ENCODE assay signal across 8 cellular contexts in genomic region chr1:161044908-161045748, GRCh38. TPM values are rescaled to one million over a fixed set of nuclear protein-coding genes. Genes with fewer than 3 reads are reported as not detected.
DNase-seq lines count a peak whose midpoint lies in the region; ATAC-seq, FAIRE-seq and TF ChIP-seq lines count a peak whose summit lies in the region.

No MANE protein-coding gene starts in this region.

- peaks cover 0 to 17% (median 8%) of the 10 kb centered on the region in 4 experiments; a peak in 6 of 7 replicates for H3K27me3 ChIP-seq in H1 (replicated peaks in 1 of 4; ENCODE audit: control insufficient read depth in 3 of 4, extremely low read depth in 1 of 4, insufficient read depth in 3 of 4, low read length in 3 of 4)

- peaks cover 0 to 4% (median 1%) of the 10 kb centered on the region in 4 experiments; a peak in 2 of 7 replicates for H3K4me1 ChIP-seq in H1 (replicated peaks in 1 of 4; ENCODE audit: control insufficient read depth in 3 of 4, insufficient read depth in 4 of 4, low read length in 3 of 4)

- H3K9ac ChIP-seq in H1 (replicated peaks in 1 of 4; ENCODE audit: extremely low read depth in 1 of 4, low read depth in 3 of 4, low read length in 3 of 4): peak overlapping the region; percentile 77 to 95 (median 92)

- TF ChIP-seq EP300 in H1 (IDR thresholded peaks at IDR 0.05; ENCODE audit: borderline replicate concordance in 1 of 2, low read depth in 2 of 2, low read length in 2 of 2): no peak

- TF ChIP-seq RAD21 in H1 (IDR thresholded peaks at IDR 0.05 in 1 of 2, conservative IDR thresholded peaks at IDR 0.05 in 1 of 2; ENCODE audit: low read depth in 2 of 2, low read length in 2 of 2): no peak

- POLR2A ChIA-PET in H1 (lab: Charles Lee; ENCODE audit: partially characterized antibody): interaction anchor here (0.6 to 4.0 kb wide), 27 partner anchors 8 to 395 kb away, joined by 3 to 28 read pairs (median 5); partner anchors contain the start of genes ARHGAP30, DEDD, F11R and KLHDC9

- peak; percentile 64 for TF ChIP-seq POLR2A in GM19193 (IDR thresholded peaks at IDR 0.05; ENCODE audit: extremely low read depth, insufficient read depth, insufficient read length)
- TF ChIP-seq POLR2A in H1 (IDR thresholded peaks at IDR 0.05; ENCODE audit: control extremely low read depth in 1 of 2, low read depth in 2 of 2, low read length in 2 of 2): no peak

- H3K4me3 Mint-ChIP-seq in CD14-positive monocyte: peak overlapping the region; percentile 99
- H3K4me3 Mint-ChIP-seq in stimulated activated memory B cell treated with anti-CD40 and anti-IgM and Interleukin-4, amounts not matched to agents 10 μg/mL and 1 μg/mL and 100 μg/mL, for 72 hours: peak overlapping the region; percentile 98

- peak overlapping the region; percentile 3 for H3K56ac ChIP-seq in H1 (replicated peaks; ENCODE audit: insufficient read length, low read depth, low read length)

- peak overlapping the region; percentile 26 for H4K5ac ChIP-seq in H1 (ENCODE audit: insufficient read length, low read depth, low read length)

- no peak overlapping the region for H2BK120ac ChIP-seq in H1 (replicated peaks; ENCODE audit: low read depth, low read length)

- 4% methylated on average over 38 of the region's 48 CpGs; no CpG with 5 or more reads in 1 of the 2 experiments for WGBS in H1 (ENCODE audit: extremely low coverage in 1 of 2, insufficient coverage in 1 of 2, insufficient read length in 1 of 2, insufficient replicate concordance in 2 of 2, low coverage in 1 of 2, low lambda C conversion rate in 2 of 2, missing lambda C conversion rate in 1 of 2), 2 experiments

- no peak overlapping the region for H3K14ac ChIP-seq in H1 (ENCODE audit: insufficient read length)

- H4K20me1 ChIP-seq in H1 (replicated peaks in 1 of 2; ENCODE audit: control insufficient read depth in 1 of 2, insufficient read depth in 2 of 2, low read length in 2 of 2): no peaks in the 10 kb centered on the region

- H3K23me2 ChIP-seq in H1 (ENCODE audit: low read depth, low read length): peaks cover 7% of the 10 kb centered on the region

- FAIRE-seq in H1 (lab: Jason Lieb, UNC): no peak

- H2BK5ac ChIP-seq in H1 (ENCODE audit: low read depth, low read length): peak overlapping the region; percentile 94

- H4K8ac ChIP-seq in H1 (ENCODE audit: extremely low read depth, insufficient read depth, low read length): peak overlapping the region; percentile 93

- H3K79me2 ChIP-seq in H1 (ENCODE audit: control insufficient read depth in 1 of 2, insufficient read depth in 2 of 2, low read length in 2 of 2): peaks cover 0 to 20% of the 10 kb centered on the region in 2 experiments; a peak in 2 of 4 replicates

- H2BK12ac ChIP-seq in H1 (ENCODE audit: low read depth, low read length): peak overlapping the region; percentile 11; the same call in 1 of the 2 replicates

- peaks cover 7% of the 10 kb centered on the region for H3K79me1 ChIP-seq in H1 (ENCODE audit: low read depth, low read length)

- H2BK15ac ChIP-seq in H1 (ENCODE audit: low read length): no peak overlapping the region; the same call in 1 of the 2 replicates

- peaks cover 63 to 73% of the 10 kb centered on the region in 2 donors for H3K36me3 Mint-ChIP-seq in CD14-positive monocyte
- H3K36me3 Mint-ChIP-seq in stimulated activated memory B cell treated with anti-CD40 and anti-IgM and Interleukin-4, amounts not matched to agents 10 μg/mL and 1 μg/mL and 100 μg/mL, for 72 hours: peaks cover 50% of the 10 kb centered on the region

- H3K4ac ChIP-seq in H1 (replicated peaks; ENCODE audit: insufficient read length, low read depth, low read length): no peak overlapping the region

- H3K4me2 ChIP-seq in H1 (ENCODE audit: insufficient read depth in 1 of 2, low read depth in 2 of 2, low read length in 2 of 2): peak overlapping the region; percentile 85 to 100

- no peak overlapping the region for H2AK5ac ChIP-seq in H1 (ENCODE audit: low read depth, low read length)

- H3K23ac ChIP-seq in H1 (ENCODE audit: insufficient read length): no peak overlapping the region

- peak; percentile 58 for ATAC-seq in HG03354 (IDR thresholded peaks at IDR 0.05; ENCODE audit: poor library complexity, severe bottlenecking, unreplicated experiment)
- ATAC-seq in stimulated activated memory B cell treated with anti-CD40 and anti-IgM and Interleukin-4, amounts not matched to agents 10 μg/mL and 1 μg/mL and 100 μg/mL, for 72 hours: peak; percentile 84

- H3K4me3 ChIP-seq in H1 (ENCODE audit: extremely low read depth in 1 of 4, insufficient read depth in 2 of 4, low read depth in 3 of 4, low read length in 4 of 4): peak overlapping the region; percentile 75 to 98 (median 87)

- H3K9me3 Mint-ChIP-seq in CD14-positive monocyte: no peaks in the 10 kb centered on the region
- no peaks in the 10 kb centered on the region for H3K9me3 Mint-ChIP-seq in stimulated activated memory B cell treated with anti-CD40 and anti-IgM and Interleukin-4, amounts not matched to agents 10 μg/mL and 1 μg/mL and 100 μg/mL, for 72 hours

- peak overlapping the region; percentile 25 for H4K91ac ChIP-seq in H1 (replicated peaks; ENCODE audit: insufficient read length, low read length)

- CTCF ChIA-PET in H1 (lab: Charles Lee; ENCODE audit: partially characterized antibody): interaction anchor here (0.6 to 4.1 kb wide), 16 partner anchors 10 to 1176 kb away, joined by 3 to 26 read pairs (median 5); partner anchors contain the start of genes F11R and KLHDC9

- DNase-seq in CD14-positive monocyte (ENCODE audit: low spot score) (peak; percentile 79), NCI-H526 (lab: John Stamatoyannopoulos, UW) (peak; percentile 85 to 92), H1 (ENCODE audit: low read depth in 1 of 2, low spot score in 2 of 2) (peak in 1 of 2 experiments; percentile 64), medulla oblongata (ENCODE audit: extremely low spot score) (peak; percentile 84)
- peak; percentile 58 to 67 for DNase-seq in activated CD4-positive, alpha-beta T cell treated with anti-CD3 and anti-CD28 coated beads, Interleukin-2, amount 50 U/mL, for 48 hours

- no peaks in the 10 kb centered on the region for H3K27me3 Mint-ChIP-seq in CD14-positive monocyte (ENCODE audit: low read depth in 3 of 3)
- H3K27me3 Mint-ChIP-seq in stimulated activated memory B cell treated with anti-CD40 and anti-IgM and Interleukin-4, amounts not matched to agents 10 μg/mL and 1 μg/mL and 100 μg/mL, for 72 hours: no peaks in the 10 kb centered on the region

- H3K4me1 Mint-ChIP-seq in CD14-positive monocyte: peaks cover 67% of the 10 kb centered on the region
- H3K4me1 Mint-ChIP-seq in stimulated activated memory B cell treated with anti-CD40 and anti-IgM and Interleukin-4, amounts not matched to agents 10 μg/mL and 1 μg/mL and 100 μg/mL, for 72 hours: peaks cover 58% of the 10 kb centered on the region

- peak overlapping the region; percentile 73 for H3K18ac ChIP-seq in H1 (ENCODE audit: extremely low read depth, low read length)

- peaks cover 17 to 29% (median 22%) of the 10 kb centered on the region in 4 experiments; a peak in 6 of 8 replicates for H3K36me3 ChIP-seq in H1 (ENCODE audit: control insufficient read depth in 2 of 4, insufficient read depth in 4 of 4, low read length in 3 of 4)

- TF ChIP-seq CTCF in CD14-positive monocyte (IDR thresholded peaks at IDR 0.05) (no peak), H1 (IDR thresholded peaks at IDR 0.05; ENCODE audit: control extremely low read depth in 1 of 3, insufficient read depth in 1 of 3, low read depth in 1 of 3, low read length in 3 of 3) (no peak)

- peak overlapping the region; percentile 99 to 100 (median 100) for H3K27ac Mint-ChIP-seq in CD14-positive monocyte
- H3K27ac Mint-ChIP-seq in stimulated activated memory B cell treated with anti-CD40 and anti-IgM and Interleukin-4, amounts not matched to agents 10 μg/mL and 1 μg/mL and 100 μg/mL, for 72 hours: peak overlapping the region; percentile 95

- peaks cover 0 to 12% of the 10 kb centered on the region in 2 experiments; a peak in 1 of 4 replicates for H3K9me3 ChIP-seq in H1 (ENCODE audit: insufficient read depth in 2 of 2, low read depth in 1 of 2, low read length in 1 of 2)

- no peak overlapping the region for H2BK20ac ChIP-seq in H1 (ENCODE audit: low read length)

- 0 out of 2 replicates have a peak overlapping the region, but pooled peaks have one; percentile 11 for H2AFZ ChIP-seq in H1 (ENCODE audit: low read length)

- peak overlapping the region; percentile 97; the same call in 1 of the 2 replicates for H3K27ac ChIP-seq in H1 (ENCODE audit: low read depth, low read length)

- intact Hi-C loops in CD14-positive monocyte (cut with micrococcal nuclease): loop anchor here in 1 of 2 donors (1.0 to 5.0 kb wide), 2 partner anchors 25 to 92 kb away; no protein-coding TSS in a partner anchor

RNA-seq across cellular contexts. Expression of gene USF1, which starts 0.6 kb away (rescaled TPM):
- polyA plus RNA-seq in CD14-positive monocyte: 10 to 100 TPM in 1 of 2 donors, 1 to 10 TPM in 1; 6.3 to 25.5 TPM
- total RNA-seq in H1 (2021; fragmentation: NEBNext Ultra II Directional; extraction: Animal tissue kit (Norgen Biotek cat#: 25700)): 68.9 and 74.6 TPM in 2 replicates
- polyA plus RNA-seq in H1 (2011; rRNA removed): 45.7 and 50.3 TPM in 2 replicates
- 44.0 TPM for polyA plus RNA-seq in H1 (2011; cell fraction: cytosol; rRNA removed)
- 137 TPM for polyA plus RNA-seq in H1 (2011; cell fraction: nucleus; rRNA removed)
- 48.6 to 69.9 TPM (median 68.1 TPM) in 4 replicates for polyA plus RNA-seq in H1 (2012, experiment 1 of 2)
- polyA plus RNA-seq in H1 (2012, experiment 2 of 2): 51.8 TPM
- 31.1 TPM for polyA plus RNA-seq in H1 (2013, experiment 1 of 2)
- polyA plus RNA-seq in H1 (2013, experiment 2 of 2): 31.4 TPM
- polyA minus RNA-seq in H1 (2011; rRNA and poly(A)+ RNA removed): 133 and 196 TPM in 2 replicates
- 47.3 TPM for polyA minus RNA-seq in H1 (2011; cell fraction: cytosol; rRNA and poly(A)+ RNA removed)
- polyA minus RNA-seq in H1 (2011; cell fraction: nucleus; rRNA and poly(A)+ RNA removed): 38.2 TPM

RNA-seq across cellular contexts. Expression of gene TSTD1, which starts 6.4 kb away (rescaled TPM):
- polyA plus RNA-seq in CD14-positive monocyte: 10 to 100 TPM; 11.8 to 20.3 TPM
- total RNA-seq in H1 (2021; fragmentation: NEBNext Ultra II Directional; extraction: Animal tissue kit (Norgen Biotek cat#: 25700)): 60.4 and 60.9 TPM in 2 replicates
- 314 and 360 TPM in 2 replicates for polyA plus RNA-seq in H1 (2011; rRNA removed)
- polyA plus RNA-seq in H1 (2011; cell fraction: cytosol; rRNA removed): 233 TPM
- polyA plus RNA-seq in H1 (2011; cell fraction: nucleus; rRNA removed): 138 TPM
- 57.6 to 120 TPM (median 104 TPM) in 4 replicates for polyA plus RNA-seq in H1 (2012, experiment 1 of 2)
- 148 TPM for polyA plus RNA-seq in H1 (2012, experiment 2 of 2)
- 135 TPM for polyA plus RNA-seq in H1 (2013, experiment 1 of 2)
- 134 TPM for polyA plus RNA-seq in H1 (2013, experiment 2 of 2)
- polyA minus RNA-seq in H1 (2011; rRNA and poly(A)+ RNA removed): 8.8 and 15.5 TPM in 2 replicates
- polyA minus RNA-seq in H1 (2011; cell fraction: cytosol; rRNA and poly(A)+ RNA removed): 20.8 TPM
- 26.1 TPM for polyA minus RNA-seq in H1 (2011; cell fraction: nucleus; rRNA and poly(A)+ RNA removed)

RNA-seq across cellular contexts. Expression of gene F11R, which starts 24.2 kb away (rescaled TPM):
- polyA plus RNA-seq in CD14-positive monocyte (10 to 100 TPM; 35.9 to 58.0 TPM), H1 (2011; rRNA removed) (170 and 200 TPM in 2 replicates)
- total RNA-seq in H1 (2021; fragmentation: NEBNext Ultra II Directional; extraction: Animal tissue kit (Norgen Biotek cat#: 25700)): 143 and 159 TPM in 2 replicates
- polyA plus RNA-seq in H1 (2011; cell fraction: cytosol; rRNA removed): 209 TPM
- 263 TPM for polyA plus RNA-seq in H1 (2011; cell fraction: nucleus; rRNA removed)
- 95.6 to 141 TPM (median 108 TPM) in 4 replicates for polyA plus RNA-seq in H1 (2012, experiment 1 of 2)
- polyA plus RNA-seq in H1 (2012, experiment 2 of 2): 73.5 TPM
- polyA plus RNA-seq in H1 (2013, experiment 1 of 2): 109 TPM
- polyA plus RNA-seq in H1 (2013, experiment 2 of 2): 126 TPM
- 478 and 502 TPM in 2 replicates for polyA minus RNA-seq in H1 (2011; rRNA and poly(A)+ RNA removed)
- 112 TPM for polyA minus RNA-seq in H1 (2011; cell fraction: cytosol; rRNA and poly(A)+ RNA removed)
- polyA minus RNA-seq in H1 (2011; cell fraction: nucleus; rRNA and poly(A)+ RNA removed): 133 TPM

RNA-seq across cellular contexts. Expression of gene ARHGAP30, which starts 24.6 kb away (rescaled TPM):
- polyA plus RNA-seq in CD14-positive monocyte (100 to 1,000 TPM; 101 to 140 TPM), H1 (2011; rRNA removed) (0.27 and 0.50 TPM in 2 replicates)
- 0.39 and 0.40 TPM in 2 replicates for total RNA-seq in H1 (2021; fragmentation: NEBNext Ultra II Directional; extraction: Animal tissue kit (Norgen Biotek cat#: 25700))
- polyA plus RNA-seq in H1 (2011; cell fraction: cytosol; rRNA removed): 0.66 TPM
- 0.57 TPM for polyA plus RNA-seq in H1 (2011; cell fraction: nucleus; rRNA removed)
- polyA plus RNA-seq in H1 (2012, experiment 1 of 2): 0.42 to 0.74 TPM (median 0.62 TPM) in 4 replicates
- 0.13 TPM for polyA plus RNA-seq in H1 (2012, experiment 2 of 2)
- 0.08 TPM for polyA plus RNA-seq in H1 (2013, experiment 1 of 2)
- polyA plus RNA-seq in H1 (2013, experiment 2 of 2): 0.09 TPM
- 0.44 and 0.49 TPM in 2 replicates for polyA minus RNA-seq in H1 (2011; rRNA and poly(A)+ RNA removed)
- not detected for polyA minus RNA-seq in H1 (2011; cell fraction: cytosol; rRNA and poly(A)+ RNA removed)
- 0.30 TPM for polyA minus RNA-seq in H1 (2011; cell fraction: nucleus; rRNA and poly(A)+ RNA removed)

RNA-seq across cellular contexts. Expression of gene NECTIN4, which starts 44.2 kb away (rescaled TPM):
- polyA plus RNA-seq in CD14-positive monocyte (under 1 TPM in 1 of 2 donors, not detected in 1; 0.07 TPM), H1 (2011; rRNA removed) (0.71 and 0.86 TPM in 2 replicates)
- total RNA-seq in H1 (2021; fragmentation: NEBNext Ultra II Directional; extraction: Animal tissue kit (Norgen Biotek cat#: 25700)): 0.19 and 0.29 TPM in 2 replicates
- 1.4 TPM for polyA plus RNA-seq in H1 (2011; cell fraction: cytosol; rRNA removed)
- 0.16 TPM for polyA plus RNA-seq in H1 (2011; cell fraction: nucleus; rRNA removed)
- 0.69 to 0.89 TPM (median 0.76 TPM) in 4 replicates for polyA plus RNA-seq in H1 (2012, experiment 1 of 2)
- polyA plus RNA-seq in H1 (2012, experiment 2 of 2): 0.31 TPM
- 0.18 TPM for polyA plus RNA-seq in H1 (2013, experiment 1 of 2)
- polyA plus RNA-seq in H1 (2013, experiment 2 of 2): 0.11 TPM
- polyA minus RNA-seq in H1 (2011; rRNA and poly(A)+ RNA removed): 0.95 and 1.2 TPM in 2 replicates
- not detected for polyA minus RNA-seq in H1 (2011; cell fraction: cytosol; rRNA and poly(A)+ RNA removed)
- 0.80 TPM for polyA minus RNA-seq in H1 (2011; cell fraction: nucleus; rRNA and poly(A)+ RNA removed)
